Comparison of ENCODE assay signal across 17 cellular contexts in genomic region chr1:209220048-209220524, GRCh38.
DNase-seq lines count a peak whose midpoint lies in the region; ATAC-seq and TF ChIP-seq lines count a peak whose summit lies in the region.
"Had no signal": no experiment of that assay in that cellular context is flagged by ENCODE, and none has a peak within 500 bp of the region (broad histone marks: within the 10 kb centered on the region; RNA-seq: fewer than 3 reads in every experiment).

No MANE protein-coding gene starts in this region.

- H3K79me2 ChIP-seq in SK-N-SH (ENCODE audit: insufficient read depth), result no peaks in the 10 kb centered on the region
- H3K79me2 ChIP-seq: parathyroid adenoma had no signal

- no peak for TF ChIP-seq CTCF in SK-N-SH (IDR thresholded peaks at IDR 0.05)
- TF ChIP-seq CTCF in vagina (IDR thresholded peaks at IDR 0.05), result no peak

- H3K4me1 ChIP-seq in SK-N-SH (ENCODE audit: control insufficient read depth in 1 of 2, insufficient read depth in 2 of 2, low read depth in 1 of 2, low read length in 1 of 2) (peaks cover 0 to 49% of the 10 kb centered on the region in 2 experiments; a peak in 2 of 4 replicates), vagina (peaks cover 11% of the 10 kb centered on the region)
- H3K4me1 ChIP-seq: parathyroid adenoma had no signal

- H3K27ac ChIP-seq in SK-N-SH (ENCODE audit: low read depth in 2 of 2, low read length in 1 of 2), result peak overlapping the region in 1 of 2 experiments; percentile 98; a peak in 2 of 4 replicates
- peak overlapping the region; percentile 77 for H3K27ac ChIP-seq in vagina
- H3K27ac ChIP-seq: 22Rv1, parathyroid adenoma had no signal

- H3K9ac ChIP-seq in SK-N-SH, result no peak overlapping the region
- H3K9ac ChIP-seq: parathyroid adenoma had no signal

- intact Hi-C loops in vagina (cut with DNase I), result no loop called here

- whole genome bisulfite sequencing in SK-N-SH (ENCODE audit: low lambda C conversion rate), result 55% methylated on average over 12 of the region's 12 CpGs

- H3K4me2 ChIP-seq in SK-N-SH, result no peak overlapping the region

- H3K9me2 ChIP-seq in SK-N-SH, result no peaks in the 10 kb centered on the region

- no peak; the same call in 2 of the 3 replicates for ATAC-seq in SK-N-SH treated with all-trans-retinoic acid at 6 μM for 48 hours
- ATAC-seq: activated CD4-positive, alpha-beta T cell treated with anti-CD3 and anti-CD28 coated beads for 36 hours had no signal

- TF ChIP-seq RAD21 in SK-N-SH (IDR thresholded peaks at IDR 0.05; ENCODE audit: low read length), result no peak

- H3K9me3 ChIP-seq in SK-N-SH (no peaks in the 10 kb centered on the region), vagina (no peaks in the 10 kb centered on the region)

- peak in 1 of 2 experiments; percentile 78; a peak in 2 of 4 replicates for TF ChIP-seq EP300 in SK-N-SH (IDR thresholded peaks at IDR 0.05; ENCODE audit: borderline replicate concordance in 1 of 2, low read depth in 1 of 2, low read length in 1 of 2)

- TF ChIP-seq POLR2A in vagina (IDR thresholded peaks at IDR 0.05), result no peak

- no peaks in the 10 kb centered on the region for H3K27me3 ChIP-seq in SK-N-SH (ENCODE audit: insufficient read depth)
- no peaks in the 10 kb centered on the region for H3K27me3 ChIP-seq in vagina

- no peaks in the 10 kb centered on the region for H3F3A ChIP-seq in SK-N-SH (replicated peaks; ENCODE audit: insufficient read depth)

- no peaks in the 10 kb centered on the region for H3K36me3 ChIP-seq in SK-N-SH (replicated peaks in 1 of 2; ENCODE audit: control insufficient read depth in 1 of 2, insufficient read depth in 2 of 2, low read length in 1 of 2)
- no peaks in the 10 kb centered on the region for H3K36me3 ChIP-seq in vagina

- H4K20me1 ChIP-seq in SK-N-SH (ENCODE audit: insufficient read depth), result no peaks in the 10 kb centered on the region

- CTCF ChIA-PET in SK-N-SH (lab: Yijun Ruan, JAX), result interaction anchor here (1.1 to 1.7 kb wide), 4 partner anchors 12 to 134 kb away, joined by 3 to 8 read pairs (median 4); no protein-coding TSS in a partner anchor

- H3K4me3 ChIP-seq in SK-N-SH (ENCODE audit: low read depth in 2 of 2, low read length in 1 of 2) (no peak overlapping the region), vagina (peak overlapping the region; percentile 2 to 22)

- POLR2A ChIA-PET in SK-N-SH (lab: Yijun Ruan, JAX), result no interaction called here

- H2AFZ ChIP-seq in SK-N-SH (ENCODE audit: low read depth), result no peak overlapping the region
- H2AFZ ChIP-seq: parathyroid adenoma had no signal

- DNase-seq in SK-N-SH (peak; percentile 69), foreskin melanocyte (peak; percentile 91), middle frontal gyrus (ENCODE audit: extremely low spot score, low spot score) (peak; percentile 29), vagina (ENCODE audit: extremely low spot score in 2 of 2) (no peak), NCI-H1092 (lab: John Stamatoyannopoulos, UW) (no peak), activated gamma-delta T cell (lab: John Stamatoyannopoulos, UW) (no peak)
- no peak for DNase-seq in stimulated activated CD4-positive, alpha-beta T cell treated with anti-CD3 and anti-CD28 coated beads, Interleukin-12 subunit alpha, Interleukin-12 subunit beta, amount 100 ng/mL, for 4 hours
- DNase-seq: activated CD4-positive, alpha-beta T cell treated with anti-CD3 and anti-CD28 coated beads for 36 hours; activated naive CD8-positive, alpha-beta T cell treated with anti-CD3 and anti-CD28 coated beads for 36 hours; CD4-positive, alpha-beta T cell; erythroblast; GF-D8; NCI-H2107; T-helper 9 cell had no signal

TF ChIP-seq in SK-N-SH, 30 proteins besides CTCF, POLR2A, EP300 and RAD21:
- TF ChIP-seq EZH2phosphoT487 (IDR thresholded peaks at IDR 0.05; ENCODE audit: borderline replicate concordance, low read depth) (no peak), REST (IDR thresholded peaks at IDR 0.05; ENCODE audit: low read depth, low read length) (no peak), NFIC (IDR thresholded peaks at IDR 0.05; ENCODE audit: borderline replicate concordance) (no peak), RXRA (IDR thresholded peaks at IDR 0.05; ENCODE audit: borderline replicate concordance, low read depth) (no peak), RFX5 (IDR thresholded peaks at IDR 0.05; ENCODE audit: low read length) (no peak), MXI1 (IDR thresholded peaks at IDR 0.05; ENCODE audit: low read depth, low read length) (peak; percentile 24; the same call in 1 of the 2 replicates), GATA2 (CRISPR knock-in tag; IDR thresholded peaks at IDR 0.05) (0 out of 2 replicates have a peak, but pooled peaks have one; percentile 27)

TF ChIP-seq in SK-N-SH treated with all-trans-retinoic acid at 6 μM for 48 hours, 23 proteins besides CTCF, POLR2A, EP300 and RAD21:
- TF ChIP-seq SNAI2 (CRISPR knock-in tag; IDR thresholded peaks at IDR 0.05), result no peak
- TF ChIP-seq CSDC2 (CRISPR knock-in tag; IDR thresholded peaks at IDR 0.05), result no peak
- no peak for TF ChIP-seq TOX (CRISPR knock-in tag; IDR thresholded peaks at IDR 0.05; ENCODE audit: borderline replicate concordance)
- TF ChIP-seq GLIS3 (CRISPR knock-in tag; IDR thresholded peaks at IDR 0.05), result no peak
- no peak for TF ChIP-seq ISL1 (CRISPR knock-in tag; IDR thresholded peaks at IDR 0.05)
- no peak for TF ChIP-seq ZNF70 (CRISPR knock-in tag; IDR thresholded peaks at IDR 0.05)

Comparison
In these comparisons a context has a peak if more than half of its experiments do, and no peak if none do; other contexts are left out.
1. DNase-seq: peak in SK-N-SH (single experiment), foreskin melanocyte (single experiment) and middle frontal gyrus (single experiment); none in vagina (0 of 2), stimulated activated CD4-positive, alpha-beta T cell treated with anti-CD3 and anti-CD28 coated beads, Interleukin-12 subunit alpha, Interleukin-12 subunit beta, amount 100 ng/mL, for 4 hours (single experiment), NCI-H1092 (single experiment) and activated gamma-delta T cell (single experiment).
2. H3K4me3 ChIP-seq: peak in vagina (2 of 2); none in SK-N-SH (0 of 2).